8 cellular contexts compared by ENCODE assay signal in the genomic region with DNA sequence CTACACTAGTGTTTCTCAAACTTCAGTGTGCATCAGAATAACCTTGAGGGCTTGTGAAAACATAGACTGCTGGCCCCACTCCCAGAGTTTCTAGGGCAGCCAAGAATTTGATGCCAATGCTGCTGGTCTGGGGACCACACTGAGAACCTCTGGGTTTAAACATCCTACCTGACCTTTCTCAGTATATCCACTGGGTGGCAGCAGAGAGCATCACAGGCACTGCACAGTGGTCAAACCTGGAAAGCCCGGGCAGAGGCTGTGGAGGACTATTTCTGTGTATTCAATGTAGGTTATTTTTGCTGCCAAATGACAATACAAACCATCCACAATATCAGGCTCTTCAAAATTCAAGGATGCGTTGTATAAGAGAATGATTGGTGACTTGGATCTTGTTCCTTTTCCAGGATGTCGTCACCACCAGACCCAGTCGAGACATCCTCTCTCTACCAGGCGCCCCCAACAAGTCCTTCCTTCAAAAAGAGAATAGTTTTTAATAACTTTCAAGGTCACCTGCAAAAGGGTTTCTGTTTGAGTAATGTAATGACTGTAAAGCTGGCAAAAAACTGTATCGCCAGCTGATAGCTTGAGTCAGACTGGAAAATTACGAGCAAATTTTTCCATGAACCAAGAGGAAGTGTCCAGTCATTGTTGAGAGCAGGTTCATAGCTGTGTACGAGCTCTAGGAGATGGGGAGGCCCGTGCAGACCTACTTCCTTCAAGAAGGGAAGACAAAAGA. TPM values are rescaled to one million over a fixed set of nuclear protein-coding genes. Genes with fewer than 3 reads are reported as not detected.
A peak's percentile ranks its signal among the peaks of the same experiment; 100 is the strongest.
DNase-seq lines count a peak whose midpoint lies in the region; ATAC-seq and TF ChIP-seq lines count a peak whose summit lies in the region.

No MANE protein-coding gene starts in this region.

- POLR2A ChIA-PET in IMR-90 (lab: Charles Lee; ENCODE audit: unreplicated experiment): no interaction called here

- H4K20me1 ChIP-seq in DND-41 (ENCODE audit: insufficient read depth, low read length) (no peaks in the 10 kb centered on the region), IMR-90 (ENCODE audit: insufficient read depth, low read length) (no peaks in the 10 kb centered on the region)

- H4K91ac ChIP-seq in IMR-90 (ENCODE audit: insufficient read depth, low read depth, low read length): no peak overlapping the region

- TF ChIP-seq EP300 in esophagus muscularis mucosa (IDR thresholded peaks at IDR 0.05): no peak

- intact Hi-C loops in IMR-90 (cut with micrococcal nuclease) (loop anchor here (1.0 to 10.0 kb wide), 3 partner anchors 300 to 622 kb away; no protein-coding TSS in a partner anchor), esophagus muscularis mucosa (cut with DNase I) (loop anchor here (2.0 kb wide), 1 partner anchor 52 kb away; no protein-coding TSS in a partner anchor)

- no peak for TF ChIP-seq POLR2A in IMR-90 (IDR thresholded peaks at IDR 0.05; ENCODE audit: low read depth, low read length)
- TF ChIP-seq POLR2A in esophagus muscularis mucosa (IDR thresholded peaks at IDR 0.05; ENCODE audit: low read depth): no peak

- no peak overlapping the region for H3K4me3 Mint-ChIP-seq in nephron progenitor cell

- no peak overlapping the region for H2BK20ac ChIP-seq in IMR-90 (ENCODE audit: low read depth, low read length)

- in situ Hi-C loops in IMR-90 (cut with MboI; ENCODE audit: low sequenced_read_pairs): loop anchor here (10.0 kb wide), 1 partner anchor 304 kb away; no protein-coding TSS in a partner anchor

- H3K79me1 ChIP-seq in IMR-90 (ENCODE audit: low read depth in 1 of 2, low read length in 2 of 2): no peaks in the 10 kb centered on the region

- peaks cover 14% of the 10 kb centered on the region for H3K27me3 Mint-ChIP-seq in nephron progenitor cell (ENCODE audit: low read depth, poor library complexity)

- no peak overlapping the region for H3K18ac ChIP-seq in IMR-90 (ENCODE audit: low read depth, low read length)

- no peak overlapping the region for H3K56ac ChIP-seq in IMR-90 (ENCODE audit: extremely low read depth, insufficient read depth, low read length)

- no peaks in the 10 kb centered on the region for H3K9me3 Mint-ChIP-seq in nephron progenitor cell

- BruUV-seq in IMR-90 (replicated peaks; lab: Mats Ljungman, UMichigan): no TSS peak

- no peaks in the 10 kb centered on the region for H3K79me2 ChIP-seq in DND-41 (ENCODE audit: insufficient read depth, low read length)

- H3K4me1 ChIP-seq in DND-41 (ENCODE audit: insufficient read depth, low read length): peaks cover 6% of the 10 kb centered on the region
- no peaks in the 10 kb centered on the region for H3K4me1 ChIP-seq in IMR-90 (ENCODE audit: control insufficient read depth, insufficient read depth, low read length)
- H3K4me1 ChIP-seq in esophagus muscularis mucosa: peaks cover 16 to 30% (median 21%) of the 10 kb centered on the region in 4 donors

- peaks cover 8% of the 10 kb centered on the region for H3K4me1 Mint-ChIP-seq in nephron progenitor cell

- no peaks in the 10 kb centered on the region for H3K36me3 Mint-ChIP-seq in nephron progenitor cell (ENCODE audit: low read depth)

- no peak overlapping the region for H2AK9ac ChIP-seq in IMR-90 (replicated peaks; ENCODE audit: low read depth, low read length, poor library complexity)

- H3K27ac Mint-ChIP-seq in nephron progenitor cell: no peak overlapping the region

- dilution Hi-C loops in IMR-90 (cut with HindIII; ENCODE audit: low sequenced_read_pairs, unreplicated experiment): no loop called here

- H3K9me3 ChIP-seq in DND-41 (ENCODE audit: insufficient read depth, low read length, severe bottlenecking) (no peaks in the 10 kb centered on the region), IMR-90 (ENCODE audit: control insufficient read depth, insufficient read depth, low read length) (no peaks in the 10 kb centered on the region; the same call in 1 of the 2 replicates), esophagus muscularis mucosa (no peaks in the 10 kb centered on the region)

- H4K5ac ChIP-seq in IMR-90 (ENCODE audit: low read depth, low read length): no peak overlapping the region

- H3K9me1 ChIP-seq in IMR-90 (ENCODE audit: insufficient read depth, low read length): no peaks in the 10 kb centered on the region

- no peak overlapping the region for H3K4ac ChIP-seq in IMR-90 (ENCODE audit: low read depth, low read length)

- H3K14ac ChIP-seq in IMR-90 (replicated peaks; ENCODE audit: low read depth, low read length): no peak overlapping the region

- H3K23ac ChIP-seq in IMR-90 (ENCODE audit: low read depth, low read length): no peak overlapping the region

- H3K9ac ChIP-seq in DND-41 (ENCODE audit: low read depth, low read length) (no peak overlapping the region), IMR-90 (ENCODE audit: low read depth, low read length) (no peak overlapping the region)

- ATAC-seq in DND-41 (ENCODE audit: insufficient read depth, low read depth) (peak; percentile 80), GM21528 (IDR thresholded peaks at IDR 0.05; ENCODE audit: low FRiP score, unreplicated experiment) (peak; percentile 87), IMR-90 (ENCODE audit: low read depth) (peak; percentile 100)

- H3K36me3 ChIP-seq in DND-41 (ENCODE audit: insufficient read depth, low read length) (no peaks in the 10 kb centered on the region), IMR-90 (ENCODE audit: control insufficient read depth, insufficient read depth, low read length) (no peaks in the 10 kb centered on the region), esophagus muscularis mucosa (no peaks in the 10 kb centered on the region)

- H2AK5ac ChIP-seq in IMR-90 (ENCODE audit: low read depth, low read length): no peak overlapping the region

- H2BK120ac ChIP-seq in IMR-90 (ENCODE audit: low read depth, low read length): no peak overlapping the region

- CTCF ChIA-PET in IMR-90 (lab: Yijun Ruan, JAX): interaction anchor here (0.9 to 1.3 kb wide), 3 partner anchors 19 to 300 kb away, joined by 3 read pairs; no protein-coding TSS in a partner anchor

- no peak overlapping the region for H2AFZ ChIP-seq in DND-41 (ENCODE audit: low read depth, low read length)
- H2AFZ ChIP-seq in IMR-90 (replicated peaks; ENCODE audit: low read length, poor library complexity): no peak overlapping the region

- no peak overlapping the region for H2BK5ac ChIP-seq in IMR-90 (ENCODE audit: low read depth, low read length, poor library complexity, severe bottlenecking)

- TF ChIP-seq RAD21 in IMR-90 (IDR thresholded peaks at IDR 0.05; ENCODE audit: low read length): peak; percentile 68

- no CpG with 5 or more reads among the region's 9 CpGs for WGBS in IMR-90 (ENCODE audit: extremely low coverage in 2 of 2, insufficient read length in 1 of 2), 2 experiments
- 46% methylated on average over 8 of the region's 9 CpGs for WGBS in esophagus muscularis mucosa

- H2BK15ac ChIP-seq in IMR-90 (ENCODE audit: low read depth, low read length): no peak overlapping the region

- H3K27me3 ChIP-seq in DND-41 (ENCODE audit: insufficient read depth, low read length, poor library complexity) (peaks cover 16% of the 10 kb centered on the region), IMR-90 (ENCODE audit: control insufficient read depth, insufficient read depth, low read length) (peaks cover 18% of the 10 kb centered on the region), esophagus muscularis mucosa (no peaks in the 10 kb centered on the region)

- no peak overlapping the region for H3K27ac ChIP-seq in DND-41 (ENCODE audit: low read length)
- no peak overlapping the region for H3K27ac ChIP-seq in IMR-90 (ENCODE audit: insufficient read depth, low read length)
- H3K27ac ChIP-seq in esophagus muscularis mucosa (replicated peaks in 1 of 4): peak overlapping the region in 3 of 4 donors; percentile 53 to 63 (median 54)

- DNase-seq in DND-41 (peak; percentile 53), IMR-90 (peak; percentile 65), OCI-M2 (lab: John Stamatoyannopoulos, UW; ENCODE audit: unreplicated experiment) (peak; percentile 37), activated T-cell treated with anti-CD3 and anti-CD28 coated beads for 48 hours (ENCODE audit: low read depth) (peak; percentile 40), esophagus muscularis mucosa (ENCODE audit: extremely low spot score) (no peak), nephron progenitor cell (peak; percentile 75), stromal cell of bone marrow (ENCODE audit: low read depth) (peak; percentile 53)

- H3K4me2 ChIP-seq in DND-41 (ENCODE audit: insufficient read depth, low read length): no peak overlapping the region
- H3K4me2 ChIP-seq in IMR-90 (ENCODE audit: low read depth, low read length): no peak overlapping the region

- no peak overlapping the region for H4K8ac ChIP-seq in IMR-90 (ENCODE audit: low read depth in 2 of 2, low read length in 2 of 2)

- H3K4me3 ChIP-seq in DND-41 (ENCODE audit: low read depth in 1 of 2, low read length in 2 of 2) (no peak overlapping the region), IMR-90 (ENCODE audit: insufficient read depth, low read depth, low read length) (no peak overlapping the region), esophagus muscularis mucosa (no peak overlapping the region)

- peak; percentile 87 for TF ChIP-seq CTCF in DND-41 (IDR thresholded peaks at IDR 0.05; ENCODE audit: borderline replicate concordance, extremely low read depth, low read length, poor library complexity, severe bottlenecking)
- TF ChIP-seq CTCF in IMR-90 (conservative IDR thresholded peaks at IDR 0.05; ENCODE audit: low read depth, low read length): peak; percentile 81
- peak; percentile 90 to 96 (median 95) for TF ChIP-seq CTCF in esophagus muscularis mucosa (IDR thresholded peaks at IDR 0.05)
- peak; percentile 96 for TF ChIP-seq CTCF in nephron progenitor cell (IDR thresholded peaks at IDR 0.05)

TF ChIP-seq in IMR-90, 13 proteins besides CTCF, POLR2A, EP300 and RAD21 (continues in another document):
- TF ChIP-seq SMC3 (IDR thresholded peaks at IDR 0.05; ENCODE audit: low read depth, low read length) (peak; percentile 64), MAZ (IDR thresholded peaks at IDR 0.05; ENCODE audit: borderline replicate concordance, low read depth, low read length) (no peak), RCOR1 (IDR thresholded peaks at IDR 0.05; ENCODE audit: insufficient replicate concordance, low read length) (no peak), BHLHE40 (IDR thresholded peaks at IDR 0.05; ENCODE audit: low read depth, low read length) (no peak)
- TF ChIP-seq, protein P1, sequence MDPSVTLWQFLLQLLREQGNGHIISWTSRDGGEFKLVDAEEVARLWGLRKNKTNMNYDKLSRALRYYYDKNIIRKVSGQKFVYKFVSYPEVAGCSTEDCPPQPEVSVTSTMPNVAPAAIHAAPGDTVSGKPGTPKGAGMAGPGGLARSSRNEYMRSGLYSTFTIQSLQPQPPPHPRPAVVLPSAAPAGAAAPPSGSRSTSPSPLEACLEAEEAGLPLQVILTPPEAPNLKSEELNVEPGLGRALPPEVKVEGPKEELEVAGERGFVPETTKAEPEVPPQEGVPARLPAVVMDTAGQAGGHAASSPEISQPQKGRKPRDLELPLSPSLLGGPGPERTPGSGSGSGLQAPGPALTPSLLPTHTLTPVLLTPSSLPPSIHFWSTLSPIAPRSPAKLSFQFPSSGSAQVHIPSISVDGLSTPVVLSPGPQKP (IDR thresholded peaks at IDR 0.05; ENCODE audit: borderline replicate concordance, low read depth, low read length): no peak

RNA-seq across cellular contexts. Expression of gene MYZAP, which starts 30.6 kb away (rescaled TPM):
- total RNA-seq in IMR-90 (2012; rRNA removed): not detected in 2 replicates
- polyA plus RNA-seq in IMR-90 (2012; rRNA removed): not detected in 2 replicates
- polyA plus RNA-seq in IMR-90 (2012; cell fraction: cytosol; rRNA removed): not detected in 2 replicates
- not detected in 2 replicates for polyA plus RNA-seq in IMR-90 (2012; cell fraction: nucleus; rRNA removed; ENCODE audit: low replicate concordance)
- 100 to 1,000 TPM; 192 to 274 (median 234) TPM for total RNA-seq in esophagus muscularis mucosa

Comparison
In these comparisons a context has a peak if more than half of its experiments do, and no peak if none do; other contexts are left out.
1. H3K27ac ChIP-seq: peak in esophagus muscularis mucosa (3 of 4); none in DND-41 (single experiment) and IMR-90 (single experiment).
2. RNA of gene MYZAP, which starts 30.6 kb away (total RNA-seq): 192 to 274 TPM in esophagus muscularis mucosa; not detected in IMR-90; every median in the first group is over 100 times any median in the second.
3. Peak in every context shown above with its lines, with median percentiles within 50 percentile points of each other: ATAC-seq and CTCF ChIP-seq.